8 cellular contexts compared by ENCODE assay signal in genomic region chr3:51995346-51996156, GRCh38. TPM values are rescaled to one million over a fixed set of nuclear protein-coding genes. Genes with fewer than 3 reads are reported as not detected.
A peak's percentile ranks its signal among the peaks of the same experiment; 100 is the strongest.
DNase-seq lines count a peak whose midpoint lies in the region; ATAC-seq and TF ChIP-seq lines count a peak whose summit lies in the region.

Gene RPL29 (minus strand): TSS chr3:51995895. CDS start chr3:51995461, 434 bp downstream.

- intact Hi-C loops in activated T-helper 2 cell treated with anti-CD3 and anti-CD28 coated beads, Interferon-gamma antibody, Interleukin-2, Interleukin-4, amounts not matched to agents 10 μg/mL and 5 μg/mL and 100 μg/mL, durations not matched to agents 14 hours and 24 hours and 36 hours (cut with micrococcal nuclease): loop anchor here (1.0 to 5.0 kb wide), 4 partner anchors 12 to 202 kb away; partner anchors contain the start of genes ABHD14A, ABHD14B, ACY1 and ALAS1

- peak within 1 kb of the TSS; percentile 100 for H3K4me3 Mint-ChIP-seq in activated T-helper 2 cell treated with anti-CD3 and anti-CD28 coated beads, Interferon-gamma antibody, Interleukin-2, Interleukin-4, amounts not matched to agents 10 μg/mL and 5 μg/mL and 100 μg/mL, durations not matched to agents 14 hours and 24 hours and 36 hours (ENCODE audit: low read depth)
- H3K4me3 Mint-ChIP-seq in nephron: peak within 1 kb of the TSS; percentile 99 to 100 (median 100)

- peak; percentile 87 for ATAC-seq in stimulated activated naive CD8-positive, alpha-beta T cell treated with anti-CD3 and anti-CD28 coated beads, Interleukin-15, Interleukin-2, amounts not matched to agents 100 U/mL and 50 U/mL, for 24 hours

- peaks cover 16% of the 10 kb centered on the region for H3K27me3 Mint-ChIP-seq in activated T-helper 2 cell treated with anti-CD3 and anti-CD28 coated beads, Interferon-gamma antibody, Interleukin-2, Interleukin-4, amounts not matched to agents 10 μg/mL and 5 μg/mL and 100 μg/mL, durations not matched to agents 14 hours and 24 hours and 36 hours (ENCODE audit: low read depth)
- no peaks in the 10 kb centered on the region for H3K27me3 Mint-ChIP-seq in nephron (ENCODE audit: low read depth)

- TF ChIP-seq CTCF in nephron (IDR thresholded peaks at IDR 0.05; ENCODE audit: unreplicated experiment in 3 of 3): no peak

- no peaks in the 10 kb centered on the region for H3K9me3 Mint-ChIP-seq in activated T-helper 2 cell treated with anti-CD3 and anti-CD28 coated beads, Interferon-gamma antibody, Interleukin-2, Interleukin-4, amounts not matched to agents 10 μg/mL and 5 μg/mL and 100 μg/mL, durations not matched to agents 14 hours and 24 hours and 36 hours
- no peaks in the 10 kb centered on the region for H3K9me3 Mint-ChIP-seq in nephron

- DNase-seq in EL: peak; percentile 95
- DNase-seq in H4 (ENCODE audit: low spot score): peak; percentile 82
- peak; percentile 95 for DNase-seq in LoVo (ENCODE audit: low spot score)
- DNase-seq in activated T-helper 2 cell treated with anti-CD3 and anti-CD28 coated beads, Interferon-gamma antibody, Interleukin-2, Interleukin-4, amounts not matched to agents 10 μg/mL and 5 μg/mL and 100 μg/mL, durations not matched to agents 14 hours and 24 hours and 36 hours (ENCODE audit: low spot score): peak; percentile 90
- peak; percentile 97 for DNase-seq in fibroblast of peridontal ligament (ENCODE audit: extremely low read depth)
- DNase-seq in stimulated activated naive CD8-positive, alpha-beta T cell treated with anti-CD3 and anti-CD28 coated beads, Interleukin-15, Interleukin-2, amounts not matched to agents 100 U/mL and 50 U/mL, for 24 hours: peak; percentile 91

- peak; percentile 95 for TF ChIP-seq POLR2A in Raji (IDR thresholded peaks at IDR 0.05; ENCODE audit: insufficient read depth, low read depth, low read length)

- H3K27ac Mint-ChIP-seq in activated T-helper 2 cell treated with anti-CD3 and anti-CD28 coated beads, Interferon-gamma antibody, Interleukin-2, Interleukin-4, amounts not matched to agents 10 μg/mL and 5 μg/mL and 100 μg/mL, durations not matched to agents 14 hours and 24 hours and 36 hours: peak within 1 kb of the TSS; percentile 100
- H3K27ac Mint-ChIP-seq in nephron: peak within 1 kb of the TSS; percentile 99 to 100 (median 99)

- H3K4me1 Mint-ChIP-seq in activated T-helper 2 cell treated with anti-CD3 and anti-CD28 coated beads, Interferon-gamma antibody, Interleukin-2, Interleukin-4, amounts not matched to agents 10 μg/mL and 5 μg/mL and 100 μg/mL, durations not matched to agents 14 hours and 24 hours and 36 hours (ENCODE audit: low read depth): peaks cover 25% of the 10 kb centered on the region
- H3K4me1 Mint-ChIP-seq in nephron: peaks cover 33% of the 10 kb centered on the region

- peaks cover 49% of the 10 kb centered on the region for H3K36me3 Mint-ChIP-seq in activated T-helper 2 cell treated with anti-CD3 and anti-CD28 coated beads, Interferon-gamma antibody, Interleukin-2, Interleukin-4, amounts not matched to agents 10 μg/mL and 5 μg/mL and 100 μg/mL, durations not matched to agents 14 hours and 24 hours and 36 hours (ENCODE audit: low read depth)
- H3K36me3 Mint-ChIP-seq in nephron (ENCODE audit: low read depth): peaks cover 43% of the 10 kb centered on the region

RNA-seq across cellular contexts. Expression of gene RPL29, which starts in this region (rescaled TPM):
- 1,303 and 1,313 TPM in 2 replicates for total RNA-seq in H4 (2014; rRNA removed; shearing (Covaris generic))
- total RNA-seq in activated T-helper 2 cell treated with anti-CD3 and anti-CD28 coated beads, Interferon-gamma antibody, Interleukin-2, Interleukin-4, amounts not matched to agents 10 μg/mL and 5 μg/mL and 100 μg/mL, durations not matched to agents 14 hours and 24 hours and 36 hours: 1,666 and 1,693 TPM in 2 replicates

Comparison
In these comparisons a context has a peak if more than half of its experiments do, and no peak if none do; other contexts are left out.
1. Peak in every context shown above with its lines: DNase-seq and ATAC-seq.